Comparison of ENCODE assay signal across 12 cellular contexts in genomic region chr13:60990032-60990733, GRCh38.
DNase-seq lines count a peak whose midpoint lies in the region; ATAC-seq and TF ChIP-seq lines count a peak whose summit lies in the region.
"Had no signal": no experiment of that assay in that cellular context is flagged by ENCODE, and none has a peak within 500 bp of the region (broad histone marks: within the 10 kb centered on the region; RNA-seq: fewer than 3 reads in every experiment).

No MANE protein-coding gene starts in this region.

- TF ChIP-seq EP300 in gastroesophageal sphincter (IDR thresholded peaks at IDR 0.05) = no peak

- H3K4me1 Mint-ChIP-seq in stimulated activated effector memory CD8-positive, alpha-beta T cell treated with anti-CD3 and anti-CD28 coated beads, Interleukin-12 subunit alpha, Interleukin-12 subunit beta, amount 100 ng/mL, for 72 hours = no peaks in the 10 kb centered on the region

- no peaks in the 10 kb centered on the region for H3K36me3 ChIP-seq in gastroesophageal sphincter
- H3K36me3 ChIP-seq: brain microvascular endothelial cell had no signal

- no peak overlapping the region for H3K27ac Mint-ChIP-seq in stimulated activated effector memory CD8-positive, alpha-beta T cell treated with anti-CD3 and anti-CD28 coated beads, Interleukin-12 subunit alpha, Interleukin-12 subunit beta, amount 100 ng/mL, for 72 hours
- H3K27ac Mint-ChIP-seq: HFFc6; natural killer cell treated with Interleukin-12 subunit alpha and Interleukin-12 subunit beta and Interleukin-15 and Interleukin-18, amount 100 ng/mL, for 72 hours had no signal

- H3K4me3 ChIP-seq in GM12864 (ENCODE audit: low read depth, low read length) = no peak overlapping the region
- no peak overlapping the region for H3K4me3 ChIP-seq in gastroesophageal sphincter

- H3K4me1 ChIP-seq in gastroesophageal sphincter = no peaks in the 10 kb centered on the region

- no peak for TF ChIP-seq POLR2A in gastroesophageal sphincter (IDR thresholded peaks at IDR 0.05)

- DNase-seq in GM12864 (ENCODE audit: low read depth) (no peak), NCI-H82 (lab: John Stamatoyannopoulos, UW) (peak; percentile 83), cerebellar cortex (ENCODE audit: low spot score) (peak; percentile 6), mesenteric fat pad (ENCODE audit: low spot score) (no peak), HuH-7.5 (ENCODE audit: low spot score) (no peak)
- no peak for DNase-seq in stimulated activated effector memory CD8-positive, alpha-beta T cell treated with anti-CD3 and anti-CD28 coated beads, Interleukin-12 subunit alpha, Interleukin-12 subunit beta, amount 100 ng/mL, for 72 hours (ENCODE audit: low spot score in 2 of 2)
- DNase-seq: activated T-cell treated with anti-CD3 and anti-CD28 coated beads, Interleukin-2, amount 50 U/mL, for 4 hours; brain microvascular endothelial cell; HFFc6 had no signal

- H3K9me3 Mint-ChIP-seq in stimulated activated effector memory CD8-positive, alpha-beta T cell treated with anti-CD3 and anti-CD28 coated beads, Interleukin-12 subunit alpha, Interleukin-12 subunit beta, amount 100 ng/mL, for 72 hours = peaks cover 3% of the 10 kb centered on the region

- no CpG with 5 or more reads among the region's 4 CpGs for WGBS in gastroesophageal sphincter (ENCODE audit: low coverage in 1 of 2), 2 donors

- H3K36me3 Mint-ChIP-seq in stimulated activated effector memory CD8-positive, alpha-beta T cell treated with anti-CD3 and anti-CD28 coated beads, Interleukin-12 subunit alpha, Interleukin-12 subunit beta, amount 100 ng/mL, for 72 hours = no peaks in the 10 kb centered on the region
- H3K36me3 Mint-ChIP-seq: natural killer cell treated with Interleukin-12 subunit alpha and Interleukin-12 subunit beta and Interleukin-15 and Interleukin-18, amount 100 ng/mL, for 72 hours had no signal

- H3K9me3 ChIP-seq in gastroesophageal sphincter = no peaks in the 10 kb centered on the region

- H3K4me3 Mint-ChIP-seq in stimulated activated effector memory CD8-positive, alpha-beta T cell treated with anti-CD3 and anti-CD28 coated beads, Interleukin-12 subunit alpha, Interleukin-12 subunit beta, amount 100 ng/mL, for 72 hours = no peak overlapping the region
- H3K4me3 Mint-ChIP-seq: activated T-cell treated with anti-CD3 and anti-CD28 coated beads, Interleukin-2, amount 50 U/mL, for 4 hours; HFFc6; natural killer cell treated with Interleukin-12 subunit alpha and Interleukin-12 subunit beta and Interleukin-15 and Interleukin-18, amount 100 ng/mL, for 72 hours had no signal

- TF ChIP-seq CTCF in 22Rv1 (IDR thresholded peaks at IDR 0.05) = peak; percentile 47
- peak; percentile 34 for TF ChIP-seq CTCF in GM12864 (IDR thresholded peaks at IDR 0.05; ENCODE audit: low read depth, low read length, missing control alignments)
- TF ChIP-seq CTCF in gastroesophageal sphincter (IDR thresholded peaks at IDR 0.05) = no peak

- no peaks in the 10 kb centered on the region for H3K27me3 ChIP-seq in gastroesophageal sphincter
- H3K27me3 ChIP-seq: brain microvascular endothelial cell had no signal

- no peak for ATAC-seq in stimulated activated effector memory CD8-positive, alpha-beta T cell treated with anti-CD3 and anti-CD28 coated beads, Interleukin-12 subunit alpha, Interleukin-12 subunit beta, amount 100 ng/mL, for 72 hours
- no peak for ATAC-seq in gastroesophageal sphincter
- ATAC-seq: activated T-cell treated with anti-CD3 and anti-CD28 coated beads, Interleukin-2, amount 50 U/mL, for 4 hours; natural killer cell treated with Interleukin-12 subunit alpha and Interleukin-12 subunit beta and Interleukin-15 and Interleukin-18, amount 100 ng/mL, for 72 hours had no signal

- H3K27ac ChIP-seq in 22Rv1 = no peak overlapping the region
- no peak overlapping the region for H3K27ac ChIP-seq in gastroesophageal sphincter
- H3K27ac ChIP-seq: brain microvascular endothelial cell had no signal

Comparison
In these comparisons a context has a peak if more than half of its experiments do, and no peak if none do; other contexts are left out.
1. CTCF ChIP-seq: peak in 22Rv1 (single experiment) and GM12864 (single experiment); none in gastroesophageal sphincter (0 of 4).
2. DNase-seq: peak in NCI-H82 (single experiment) and cerebellar cortex (single experiment); none in GM12864 (single experiment), stimulated activated effector memory CD8-positive, alpha-beta T cell treated with anti-CD3 and anti-CD28 coated beads, Interleukin-12 subunit alpha, Interleukin-12 subunit beta, amount 100 ng/mL, for 72 hours (0 of 2), mesenteric fat pad (single experiment) and HuH-7.5 (single experiment).